Comparison of ENCODE assay signal across 9 cellular contexts in the genomic region with DNA sequence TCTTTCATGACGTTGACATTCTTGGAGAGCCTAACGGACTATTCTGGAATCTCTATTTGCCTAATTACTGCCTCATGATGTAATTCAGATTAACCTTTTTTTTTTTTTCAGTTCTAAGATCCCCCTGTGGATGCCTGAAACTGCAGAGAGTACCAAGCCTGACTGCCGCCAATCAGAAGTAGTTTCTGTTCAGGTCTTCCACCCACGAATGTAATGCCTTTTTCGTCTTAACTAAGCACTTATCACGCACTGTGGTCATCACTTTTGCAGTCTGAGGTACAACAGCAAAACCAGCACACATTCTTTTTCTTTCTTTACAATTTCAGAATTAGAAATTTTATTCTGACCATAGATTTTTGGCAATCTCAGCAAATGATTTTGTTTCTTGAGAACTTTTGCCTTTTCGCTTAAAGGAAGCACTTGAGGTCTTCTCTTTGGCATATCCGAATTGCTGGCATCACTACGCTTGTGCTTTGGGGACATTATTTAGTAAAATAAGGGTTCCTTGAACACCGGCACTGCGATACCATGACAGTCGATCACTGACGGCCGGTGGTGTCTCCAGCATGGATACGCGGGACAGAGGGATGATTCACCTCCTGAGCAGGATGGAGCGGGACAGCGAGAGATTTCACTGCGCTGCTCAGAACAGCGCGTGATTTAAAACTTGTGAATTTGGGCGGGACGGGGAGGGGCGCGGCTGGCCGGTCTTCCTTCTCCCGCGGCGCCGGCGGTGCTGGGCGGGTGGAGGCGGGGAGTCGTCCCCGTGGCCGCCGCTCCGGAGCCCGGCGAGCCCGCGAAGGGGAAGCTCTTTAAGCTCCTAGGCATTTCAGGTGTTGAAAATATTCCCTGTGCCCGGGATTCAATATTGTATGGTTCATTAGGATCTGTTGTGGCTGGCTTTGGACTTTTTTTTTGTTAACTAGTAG. TPM values are rescaled to one million over a fixed set of nuclear protein-coding genes. Genes with fewer than 3 reads are reported as not detected.
DNase-seq lines count a peak whose midpoint lies in the region; ATAC-seq, FAIRE-seq and TF ChIP-seq lines count a peak whose summit lies in the region.
"Had no signal": no experiment of that assay in that cellular context is flagged by ENCODE, and none has a peak within 500 bp of the region (broad histone marks: within the 10 kb centered on the region; RNA-seq: fewer than 3 reads in every experiment).

No MANE protein-coding gene starts in this region.

- no peaks in the 10 kb centered on the region for H3K9me3 ChIP-seq in GM23248 (ENCODE audit: low read depth)
- H3K9me3 ChIP-seq in pancreas: no peaks in the 10 kb centered on the region

- H3K27me3 ChIP-seq in GM23248 (replicated peaks; ENCODE audit: insufficient read depth): peaks cover 25% of the 10 kb centered on the region
- H3K27me3 ChIP-seq in pancreas: peaks cover 0 to 2% (median 0%) of the 10 kb centered on the region in 4 donors

- H3K36me3 ChIP-seq in GM23248 (ENCODE audit: low read depth) (no peaks in the 10 kb centered on the region), pancreas (no peaks in the 10 kb centered on the region)
- H3K36me3 ChIP-seq: BLaER1 had no signal

- intact Hi-C loops in pancreas (cut with DNase I): no loop called here

- H2AFZ ChIP-seq in GM23248: peak overlapping the region; percentile 54

- peak overlapping the region; percentile 71 for H3K4me2 ChIP-seq in GM23248 (ENCODE audit: unreplicated experiment)
- H3K4me2 ChIP-seq: BLaER1 had no signal

- WGBS in GM23248 (ENCODE audit: low coverage in 1 of 2, low lambda C conversion rate in 2 of 2, missing lambda C conversion rate in 2 of 2), 2 experiments: 8 to 9% methylated on average over 40 to 41 of the region's 43 CpGs
- 12 to 16% methylated on average over 36 to 43 of the region's 43 CpGs for WGBS in pancreas, 2 donors

- H3K4me1 ChIP-seq in GM23248 (ENCODE audit: insufficient read depth) (no peaks in the 10 kb centered on the region), pancreas (peaks cover 0 to 6% (median 0%) of the 10 kb centered on the region in 3 donors)

- H3F3A ChIP-seq in GM23248 (ENCODE audit: insufficient read depth): no peaks in the 10 kb centered on the region

- H3K27ac ChIP-seq in GM23248: no peak overlapping the region
- H3K27ac ChIP-seq in pancreas: no peak overlapping the region
- H3K27ac ChIP-seq: BLaER1 had no signal

- no peaks in the 10 kb centered on the region for H3K9me2 ChIP-seq in GM23248 (ENCODE audit: insufficient read depth)

- H3K4me3 ChIP-seq in GM23248 (peak overlapping the region; percentile 61), pancreas (peak overlapping the region in 2 of 4 donors; percentile 5 to 32)
- H3K4me3 ChIP-seq: BLaER1 had no signal

- in situ Hi-C loops in GM23248 (cut with MboI): no loop called here

- peak; percentile 54 for DNase-seq in DMS53 (lab: John Stamatoyannopoulos, UW)
- DNase-seq in DMS53 treated with DMSO at 0.1 percent for 48 hours (lab: John Stamatoyannopoulos, UW; ENCODE audit: unreplicated experiment): no peak
- peak; percentile 78 for DNase-seq in GM23248
- DNase-seq in activated T-cell treated with anti-CD3 and anti-CD28 coated beads, Interleukin-2, amount 50 U/mL, for 48 hours: peak; percentile 52 to 54
- DNase-seq in foreskin melanocyte: peak; percentile 68
- peak in 1 of 6 donors; percentile 70 for DNase-seq in pancreas
- no peak for DNase-seq in NCI-H1694 (lab: John Stamatoyannopoulos, UW)

- no peaks in the 10 kb centered on the region for H4K20me1 ChIP-seq in GM23248 (ENCODE audit: insufficient read depth)
- H4K20me1 ChIP-seq: BLaER1 had no signal

- ATAC-seq in pancreas: peak; percentile 40 to 83 (median 66)

- H3K79me2 ChIP-seq in GM23248 (ENCODE audit: insufficient read depth): no peaks in the 10 kb centered on the region

- TF ChIP-seq RAD21 in Ishikawa (IDR thresholded peaks at IDR 0.05; ENCODE audit: low read depth): no peak

- no peak for TF ChIP-seq EP300 in Ishikawa (IDR thresholded peaks at IDR 0.05; ENCODE audit: borderline replicate concordance)

- peak overlapping the region; percentile 30; the same call in 1 of the 2 replicates for H3K9ac ChIP-seq in GM23248
- H3K9ac ChIP-seq: BLaER1 had no signal

- FAIRE-seq in pancreas (lab: Jason Lieb, UNC): no peak

- TF ChIP-seq CTCF in pancreas (IDR thresholded peaks at IDR 0.05): no peak

TF ChIP-seq in Ishikawa, 13 proteins besides CTCF, POLR2A, EP300 and RAD21:
- no peak for TF ChIP-seq CREB1 (IDR thresholded peaks at IDR 0.05; ENCODE audit: low read depth)
- TF ChIP-seq, protein P1, sequence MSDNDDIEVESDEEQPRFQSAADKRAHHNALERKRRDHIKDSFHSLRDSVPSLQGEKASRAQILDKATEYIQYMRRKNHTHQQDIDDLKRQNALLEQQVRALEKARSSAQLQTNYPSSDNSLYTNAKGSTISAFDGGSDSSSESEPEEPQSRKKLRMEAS (IDR thresholded peaks at IDR 0.05): peak; percentile 44; the same call in 1 of the 2 replicates

RNA-seq across cellular contexts. Expression of a gene that starts 32.0 kb away (rescaled TPM):
- total RNA-seq in GM23248 (2014; rRNA removed; shearing (Covaris generic)): not detected in 2 replicates
- polyA plus RNA-seq in GM23248 (2016; fragmentation: Nextera tagmentation; extraction: Ambion mirVana): 0.20 TPM in 1 of 2 replicates, not detected in the other
- total RNA-seq in pancreas: under 1 TPM in 4 of 6 donors, not detected in 2; 0.03 to 0.12 (median 0.06) TPM
- under 1 TPM in 1 of 2 donors, not detected in 1; 0.02 TPM for polyA plus RNA-seq in pancreas

RNA-seq across cellular contexts. Expression of a gene that starts 38.8 kb away (rescaled TPM):
- total RNA-seq in GM23248 (2014; rRNA removed; shearing (Covaris generic)): not detected in 2 replicates
- not detected in 2 replicates for polyA plus RNA-seq in GM23248 (2016; fragmentation: Nextera tagmentation; extraction: Ambion mirVana)
- total RNA-seq in pancreas: not detected
- polyA plus RNA-seq in pancreas: not detected

Comparison
In these comparisons a context has a peak if more than half of its experiments do, and no peak if none do; other contexts are left out.
1. DNase-seq: peak in DMS53 (single experiment), GM23248 (single experiment), activated T-cell treated with anti-CD3 and anti-CD28 coated beads, Interleukin-2, amount 50 U/mL, for 48 hours (2 of 2) and foreskin melanocyte (single experiment); none in DMS53 treated with DMSO at 0.1 percent for 48 hours (single experiment) and NCI-H1694 (single experiment).